10 cellular contexts compared by ENCODE assay signal in genomic region chr2:19673213-19673791, GRCh38.
DNase-seq lines count a peak whose midpoint lies in the region; ATAC-seq and TF ChIP-seq lines count a peak whose summit lies in the region.
"Had no signal": no experiment of that assay in that cellular context is flagged by ENCODE, and none has a peak within 500 bp of the region (broad histone marks: within the 10 kb centered on the region; RNA-seq: fewer than 3 reads in every experiment).

No MANE protein-coding gene starts in this region.

- TF ChIP-seq POLR2A in sigmoid colon (IDR thresholded peaks at IDR 0.05), result no peak

- H3K9me3 Mint-ChIP-seq in stimulated activated naive CD8-positive, alpha-beta T cell treated with anti-CD3 and anti-CD28 coated beads, Interleukin-15, amount 100 ng/mL, for 72 hours, result no peaks in the 10 kb centered on the region

- H3K4me1 Mint-ChIP-seq in stimulated activated naive CD8-positive, alpha-beta T cell treated with anti-CD3 and anti-CD28 coated beads, Interleukin-15, amount 100 ng/mL, for 72 hours, result no peaks in the 10 kb centered on the region

- H3K27ac ChIP-seq in VCaP (peak overlapping the region; percentile 66), heart right ventricle (peak overlapping the region in 2 of 10 donors; percentile 22 to 39), sigmoid colon (no peak overlapping the region)

- WGBS in heart right ventricle, 2 donors, result 39 to 42% methylated on average over 11 of the region's 11 CpGs
- 45 to 68% methylated on average over 11 of the region's 11 CpGs for WGBS in sigmoid colon, 2 donors

- no peaks in the 10 kb centered on the region for H3K9me3 ChIP-seq in heart right ventricle
- H3K9me3 ChIP-seq in sigmoid colon, result no peaks in the 10 kb centered on the region

- peak; percentile 41 for ATAC-seq in stimulated activated naive CD8-positive, alpha-beta T cell treated with anti-CD3 and anti-CD28 coated beads, Interleukin-15, Interleukin-2, amounts not matched to agents 100 U/mL and 50 U/mL, for 24 hours
- no peak for ATAC-seq in stimulated activated naive CD8-positive, alpha-beta T cell treated with anti-CD3 and anti-CD28 coated beads, Interleukin-15, amount 100 ng/mL, for 72 hours
- ATAC-seq in heart right ventricle (peak in 5 of 8 donors; percentile 13 to 56 (median 34)), sciatic nerve (no peak)

- intact Hi-C loops in heart right ventricle (cut with DNase I), result loop anchor here in 2 of 10 donors (10.0 kb wide), 3 partner anchors 191 to 699 kb away; partner anchors contain the start of gene OSR1 (in 1 of the 2)
- intact Hi-C loops in sciatic nerve (cut with DNase I), result no loop called here
- intact Hi-C loops in sigmoid colon (cut with DNase I), result no loop called here

- H3K4me3 ChIP-seq in heart right ventricle (no peak overlapping the region), sigmoid colon (no peak overlapping the region)

- no peak overlapping the region for H3K27ac Mint-ChIP-seq in stimulated activated naive CD8-positive, alpha-beta T cell treated with anti-CD3 and anti-CD28 coated beads, Interleukin-15, amount 100 ng/mL, for 72 hours

- H3K36me3 ChIP-seq in heart right ventricle, result no peaks in the 10 kb centered on the region
- no peaks in the 10 kb centered on the region for H3K36me3 ChIP-seq in sigmoid colon

- peaks cover 41% of the 10 kb centered on the region for H3K27me3 Mint-ChIP-seq in stimulated activated naive CD8-positive, alpha-beta T cell treated with anti-CD3 and anti-CD28 coated beads, Interleukin-15, amount 100 ng/mL, for 72 hours

- H3K27me3 ChIP-seq in heart right ventricle (no peaks in the 10 kb centered on the region), sigmoid colon (peaks cover 0 to 13% (median 0%) of the 10 kb centered on the region in 3 donors)

- TF ChIP-seq CTCF in VCaP (conservative IDR thresholded peaks at IDR 0.05), result no peak
- no peak for TF ChIP-seq CTCF in heart right ventricle (IDR thresholded peaks at IDR 0.05)
- no peak for TF ChIP-seq CTCF in GM20000 (IDR thresholded peaks at IDR 0.05; ENCODE audit: extremely low read depth, missing control alignments)
- TF ChIP-seq CTCF in sigmoid colon (IDR thresholded peaks at IDR 0.05), result no peak

- H3K4me3 Mint-ChIP-seq in stimulated activated naive CD8-positive, alpha-beta T cell treated with anti-CD3 and anti-CD28 coated beads, Interleukin-15, amount 100 ng/mL, for 72 hours, result no peak overlapping the region

- TF ChIP-seq EP300 in sigmoid colon (IDR thresholded peaks at IDR 0.05), result no peak

- H3K4me1 ChIP-seq in heart right ventricle (peaks cover 0 to 14% (median 7%) of the 10 kb centered on the region in 9 donors), sigmoid colon (peaks cover 0 to 21% (median 18%) of the 10 kb centered on the region in 4 donors)

- no peak for DNase-seq in stimulated activated naive CD8-positive, alpha-beta T cell treated with anti-CD3 and anti-CD28 coated beads, Interleukin-15, Interleukin-2, amounts not matched to agents 100 U/mL and 50 U/mL, for 24 hours
- DNase-seq in stimulated activated naive CD8-positive, alpha-beta T cell treated with anti-CD3 and anti-CD28 coated beads, Interleukin-15, amount 100 ng/mL, for 72 hours, result no peak
- DNase-seq in heart right ventricle, result peak in 1 of 2 donors; percentile 10
- DNase-seq in GM20000 (ENCODE audit: low spot score), result no peak
- no peak for DNase-seq in sciatic nerve (ENCODE audit: low spot score)
- DNase-seq in middle frontal gyrus (ENCODE audit: extremely low spot score, low spot score), result no peak
- no peak for DNase-seq in sigmoid colon
- DNase-seq: H7, MV-4-11 had no signal

Comparison
In these comparisons a context has a peak if more than half of its experiments do, and no peak if none do; other contexts are left out.
1. ATAC-seq: peak in stimulated activated naive CD8-positive, alpha-beta T cell treated with anti-CD3 and anti-CD28 coated beads, Interleukin-15, Interleukin-2, amounts not matched to agents 100 U/mL and 50 U/mL, for 24 hours (single experiment) and heart right ventricle (5 of 8); none in stimulated activated naive CD8-positive, alpha-beta T cell treated with anti-CD3 and anti-CD28 coated beads, Interleukin-15, amount 100 ng/mL, for 72 hours (single experiment) and sciatic nerve (single experiment).